Comparison of ENCODE assay signal across 21 cellular contexts in the genomic region with DNA sequence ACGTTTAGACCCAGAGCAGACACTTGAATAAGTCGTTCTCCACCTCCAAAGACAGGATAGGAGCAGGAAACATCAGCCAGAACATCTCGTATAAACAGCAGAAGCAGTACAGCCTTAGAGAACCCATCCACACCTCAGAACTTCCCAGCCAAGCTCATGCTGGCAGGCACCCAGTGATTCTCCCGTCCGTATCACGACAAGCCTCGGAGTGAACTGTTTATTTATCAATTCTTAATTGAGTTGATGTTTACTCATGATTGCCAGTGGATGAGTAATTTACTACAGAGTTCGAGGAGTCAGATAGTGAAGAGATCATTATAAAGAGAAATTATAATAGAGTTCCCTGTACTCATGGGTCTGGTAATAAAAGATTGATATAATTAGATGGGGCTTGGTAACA.
DNase-seq lines count a peak whose midpoint lies in the region; ATAC-seq, FAIRE-seq and TF ChIP-seq lines count a peak whose summit lies in the region.
"Had no signal": no experiment of that assay in that cellular context is flagged by ENCODE, and none has a peak within 500 bp of the region (broad histone marks: within the 10 kb centered on the region; RNA-seq: fewer than 3 reads in every experiment).

No MANE protein-coding gene starts in this region.

- CTCF ChIA-PET in PC-3 (lab: Charles Lee), result no interaction called here

- no peaks in the 10 kb centered on the region for H3F3A ChIP-seq in PC-3 (ENCODE audit: low read length, unreplicated experiment)

- H3K4me2 ChIP-seq in PC-3 (ENCODE audit: low read length) (no peak overlapping the region), neuronal stem cell (ENCODE audit: insufficient read depth, low read length, poor library complexity, severe bottlenecking) (no peak overlapping the region)
- H3K4me2 ChIP-seq: GM23338 had no signal

- H3K4me1 ChIP-seq in PC-3 (ENCODE audit: insufficient read depth, low read length), result 0 out of 2 replicates have a peak, but pooled peaks cover 4% of the 10 kb centered on the region
- H3K4me1 ChIP-seq in small intestine (ENCODE audit: control insufficient read depth in 2 of 2, insufficient read depth in 1 of 2, low read depth in 1 of 2, low read length in 1 of 2), result no peaks in the 10 kb centered on the region
- no peaks in the 10 kb centered on the region for H3K4me1 ChIP-seq in neuronal stem cell (ENCODE audit: control insufficient read depth in 2 of 2, insufficient read depth in 1 of 2, low read depth in 1 of 2, low read length in 2 of 2)

- H3K9ac ChIP-seq in PC-3 (ENCODE audit: low read length), result no peak overlapping the region
- H3K9ac ChIP-seq in neuronal stem cell (ENCODE audit: low read depth, low read length, poor library complexity), result no peak overlapping the region

- peak; percentile 14; the same call in 1 of the 2 replicates for ATAC-seq in PC-3
- ATAC-seq: GM12878, GM23338 had no signal

- no peak overlapping the region for H2BK5ac ChIP-seq in neuronal stem cell (ENCODE audit: low read length)

- no peak for TF ChIP-seq CTCF in PC-3 (conservative IDR thresholded peaks at IDR 0.05; ENCODE audit: low read depth, low read length)

- peaks cover 33% of the 10 kb centered on the region; the same call in 1 of the 2 replicates for H3K27me3 ChIP-seq in PC-3 (ENCODE audit: low read length)
- H3K27me3 ChIP-seq in small intestine (ENCODE audit: control insufficient read depth in 2 of 2, insufficient read depth in 2 of 2, low read length in 2 of 2), result no peaks in the 10 kb centered on the region
- H3K27me3 ChIP-seq in neuronal stem cell (ENCODE audit: control insufficient read depth in 3 of 3, insufficient read depth in 3 of 3, low read depth in 1 of 3, low read length in 3 of 3), result no peaks in the 10 kb centered on the region

- no TSS peak for BruUV-seq in PC-3 (replicated peaks; lab: Mats Ljungman, UMichigan)

- H3K4ac ChIP-seq in neuronal stem cell (ENCODE audit: low read length), result no peak overlapping the region

- no peaks in the 10 kb centered on the region for H3K9me3 ChIP-seq in PC-3 (ENCODE audit: low read length)
- no peaks in the 10 kb centered on the region for H3K9me3 ChIP-seq in small intestine (ENCODE audit: control insufficient read depth, low read depth)
- H3K9me3 ChIP-seq in neuronal stem cell (replicated peaks in 1 of 2; ENCODE audit: control insufficient read depth in 2 of 2, insufficient read depth in 1 of 2, low read depth in 1 of 2, low read length in 2 of 2), result no peaks in the 10 kb centered on the region

- H4K91ac ChIP-seq in neuronal stem cell (ENCODE audit: low read depth, low read length, poor library complexity), result no peak overlapping the region

- H4K20me1 ChIP-seq in PC-3 (ENCODE audit: low read length), result no peaks in the 10 kb centered on the region

- H3K23ac ChIP-seq in neuronal stem cell (ENCODE audit: low read depth, low read length, poor library complexity), result no peak overlapping the region

- H3K79me2 ChIP-seq in PC-3 (ENCODE audit: low read length), result no peaks in the 10 kb centered on the region

- H3K18ac ChIP-seq in neuronal stem cell (ENCODE audit: low read length), result no peak overlapping the region

- no peak overlapping the region for H4K8ac ChIP-seq in neuronal stem cell (ENCODE audit: low read depth, low read length)

- H3K14ac ChIP-seq in neuronal stem cell (ENCODE audit: low read length), result no peak overlapping the region

- no peak overlapping the region for H2AFZ ChIP-seq in PC-3 (ENCODE audit: low read length)
- no peak overlapping the region for H2AFZ ChIP-seq in neuronal stem cell (ENCODE audit: low read length)
- H2AFZ ChIP-seq: GM23338 had no signal

- H3K36me3 ChIP-seq in PC-3 (ENCODE audit: low read depth, low read length), result no peaks in the 10 kb centered on the region
- H3K36me3 ChIP-seq in small intestine (ENCODE audit: control insufficient read depth in 2 of 2, insufficient read depth in 2 of 2, low read length in 2 of 2), result no peaks in the 10 kb centered on the region
- no peaks in the 10 kb centered on the region for H3K36me3 ChIP-seq in neuronal stem cell (replicated peaks in 1 of 2; ENCODE audit: control insufficient read depth in 2 of 2, insufficient read depth in 2 of 2, low read length in 2 of 2)

- WGBS in small intestine, 3 donors, result 21 to 38% (median 38%) methylated on average over 8 of the region's 8 CpGs
- no CpG with 5 or more reads among the region's 8 CpGs for WGBS in neuronal stem cell (ENCODE audit: extremely low coverage in 2 of 2, insufficient read length in 2 of 2, insufficient replicate concordance in 1 of 2), 2 donors

- H3K4me3 ChIP-seq in PC-3 (ENCODE audit: low read length), result no peak overlapping the region
- no peak overlapping the region for H3K4me3 ChIP-seq in small intestine (ENCODE audit: low read depth in 1 of 2, low read length in 2 of 2)
- no peak overlapping the region for H3K4me3 ChIP-seq in neuronal stem cell (ENCODE audit: low read length in 2 of 2)
- H3K4me3 ChIP-seq: GM12878, GM23338 had no signal

- H2BK12ac ChIP-seq in neuronal stem cell (ENCODE audit: low read length), result no peak overlapping the region

- H2AK5ac ChIP-seq in neuronal stem cell (ENCODE audit: low read depth, low read length), result no peak overlapping the region

- no peak for FAIRE-seq in small intestine (lab: Jason Lieb, UNC)
- FAIRE-seq: GM12878, HTR-8/SVneo had no signal

- H2BK120ac ChIP-seq in neuronal stem cell (ENCODE audit: low read depth, low read length), result no peak overlapping the region

- H3K9me2 ChIP-seq in PC-3 (replicated peaks; ENCODE audit: low read length), result no peaks in the 10 kb centered on the region; the same call in 1 of the 2 replicates

- POLR2A ChIA-PET in PC-3 (lab: Charles Lee; ENCODE audit: unreplicated experiment), result interaction anchor here (0.5 kb wide), 1 partner anchor 567 kb away, joined by 5 read pairs; no protein-coding TSS in a partner anchor

- no peaks in the 10 kb centered on the region for H3K79me1 ChIP-seq in neuronal stem cell (ENCODE audit: low read depth, low read length)

- no peak overlapping the region for H2BK15ac ChIP-seq in neuronal stem cell (ENCODE audit: low read length)

- DNase-seq in NCI-H748 (lab: John Stamatoyannopoulos, UW; ENCODE audit: unreplicated experiment) (peak; percentile 15), NCI-H748 treated with DMSO at 0.1 percent for 48 hours (lab: John Stamatoyannopoulos, UW) (no peak), M059J (ENCODE audit: low read depth) (peak; percentile 33), PC-3 (peak; percentile 37), small intestine (peak; percentile 63), superior temporal gyrus (ENCODE audit: extremely low spot score) (no peak), neuronal stem cell (ENCODE audit: low spot score) (no peak)
- DNase-seq in stimulated activated naive CD4-positive, alpha-beta T cell (lab: John Stamatoyannopoulos, UW), result no peak
- DNase-seq: COR-L47, DMS 273 treated with DMSO at 0.1 percent for 48 hours, EL, HCEC 1CT, Karpas-422, MM.1S, NCI-H345, NCI-H526 treated with DMSO at 0.1 percent for 48 hours, Right ventricle myocardium superior, SW 1271 had no signal

- intact Hi-C loops in PC-3 (cut with micrococcal nuclease), result no loop called here

- H3K27ac ChIP-seq in PC-3 (ENCODE audit: low read length) (no peak overlapping the region), small intestine (ENCODE audit: low read depth in 1 of 2, low read length in 1 of 2) (no peak overlapping the region), neuronal stem cell (replicated peaks; ENCODE audit: low read length) (no peak overlapping the region)

Comparison
In these comparisons a context has a peak if more than half of its experiments do, and no peak if none do; other contexts are left out.
1. DNase-seq: peak in NCI-H748 (single experiment), M059J (single experiment), PC-3 (single experiment) and small intestine (single experiment); none in NCI-H748 treated with DMSO at 0.1 percent for 48 hours (single experiment), stimulated activated naive CD4-positive, alpha-beta T cell (0 of 6), superior temporal gyrus (single experiment) and neuronal stem cell (single experiment).